ENCODE assay signal across 8 cellular contexts in genomic region chr17:44775838-44776621, GRCh38. TPM values are rescaled to one million over a fixed set of nuclear protein-coding genes. Genes with fewer than 3 reads are reported as not detected.
A peak's percentile ranks its signal among the peaks of the same experiment; 100 is the strongest.
DNase-seq lines count a peak whose midpoint lies in the region; ATAC-seq and FAIRE-seq lines count a peak whose summit lies in the region.

No MANE protein-coding gene starts in this region.

- peak overlapping the region in 2 of 3 donors; percentile 33 to 54 for H3K9ac ChIP-seq in skeletal muscle tissue (ENCODE audit: low read depth in 1 of 3, low read length in 3 of 3)

- H3K9me3 ChIP-seq in iPS DF 6.9 (ENCODE audit: control insufficient read depth, insufficient read depth, low read length) (no peaks in the 10 kb centered on the region), skeletal muscle tissue (ENCODE audit: control insufficient read depth in 3 of 3, low read length in 3 of 3) (no peaks in the 10 kb centered on the region)

- H3K36me3 ChIP-seq in iPS DF 6.9 (ENCODE audit: control insufficient read depth, insufficient read depth, low read length), result no peaks in the 10 kb centered on the region
- H3K36me3 ChIP-seq in skeletal muscle tissue (ENCODE audit: control insufficient read depth in 3 of 3, insufficient read depth in 3 of 3, low read length in 3 of 3), result no peaks in the 10 kb centered on the region

- no peaks in the 10 kb centered on the region for H3K36me3 Mint-ChIP-seq in activated T-helper 1 cell treated with anti-CD3 and anti-CD28 coated beads, Interleukin-12 subunit alpha, Interleukin-12 subunit beta, Interleukin-2, Interleukin-4 antibody, amounts not matched to agents 30 ng/mL and 10 ng/mL and 1 ng/mL, durations not matched to agents 14 hours and 24 hours and 36 hours (ENCODE audit: low read depth)

- peak overlapping the region; percentile 89 for H3K4me3 Mint-ChIP-seq in activated T-helper 1 cell treated with anti-CD3 and anti-CD28 coated beads, Interleukin-12 subunit alpha, Interleukin-12 subunit beta, Interleukin-2, Interleukin-4 antibody, amounts not matched to agents 30 ng/mL and 10 ng/mL and 1 ng/mL, durations not matched to agents 14 hours and 24 hours and 36 hours

- no peaks in the 10 kb centered on the region for H3K4me1 Mint-ChIP-seq in activated T-helper 1 cell treated with anti-CD3 and anti-CD28 coated beads, Interleukin-12 subunit alpha, Interleukin-12 subunit beta, Interleukin-2, Interleukin-4 antibody, amounts not matched to agents 30 ng/mL and 10 ng/mL and 1 ng/mL, durations not matched to agents 14 hours and 24 hours and 36 hours (ENCODE audit: low read depth)

- intact Hi-C loops in activated T-helper 1 cell treated with anti-CD3 and anti-CD28 coated beads, Interleukin-12 subunit alpha, Interleukin-12 subunit beta, Interleukin-2, Interleukin-4 antibody, amounts not matched to agents 30 ng/mL and 10 ng/mL and 1 ng/mL, durations not matched to agents 14 hours and 24 hours and 36 hours (cut with micrococcal nuclease), result loop anchor here (1.0 to 10.0 kb wide), 9 partner anchors 68 to 359 kb away; partner anchors contain the start of genes ACBD4, C1QL1, CCDC43 and DBF4B

- H3K4me1 ChIP-seq in iPS DF 6.9 (ENCODE audit: control insufficient read depth, insufficient read depth, low read length) (peaks cover 5% of the 10 kb centered on the region), skeletal muscle tissue (ENCODE audit: control insufficient read depth in 3 of 3, insufficient read depth in 3 of 3, low read length in 3 of 3) (peaks cover 17 to 28% (median 20%) of the 10 kb centered on the region in 3 donors)

- H3K9me3 Mint-ChIP-seq in activated T-helper 1 cell treated with anti-CD3 and anti-CD28 coated beads, Interleukin-12 subunit alpha, Interleukin-12 subunit beta, Interleukin-2, Interleukin-4 antibody, amounts not matched to agents 30 ng/mL and 10 ng/mL and 1 ng/mL, durations not matched to agents 14 hours and 24 hours and 36 hours, result no peaks in the 10 kb centered on the region

- H3K27me3 ChIP-seq in iPS DF 6.9 (ENCODE audit: control insufficient read depth, insufficient read depth, low read length), result peaks cover 4% of the 10 kb centered on the region; the same call in 1 of the 2 replicates
- H3K27me3 ChIP-seq in skeletal muscle tissue (ENCODE audit: control insufficient read depth in 3 of 3, insufficient read depth in 3 of 3, low read length in 3 of 3), result peaks cover 12 to 32% (median 19%) of the 10 kb centered on the region in 3 donors

- no peak for FAIRE-seq in GM19239 (lab: Jason Lieb, UNC)

- no peak overlapping the region for H3K27ac Mint-ChIP-seq in activated T-helper 1 cell treated with anti-CD3 and anti-CD28 coated beads, Interleukin-12 subunit alpha, Interleukin-12 subunit beta, Interleukin-2, Interleukin-4 antibody, amounts not matched to agents 30 ng/mL and 10 ng/mL and 1 ng/mL, durations not matched to agents 14 hours and 24 hours and 36 hours

- H3K27ac ChIP-seq in iPS DF 6.9 (ENCODE audit: low read length) (no peak overlapping the region), skeletal muscle tissue (ENCODE audit: low read depth, low read length) (no peak overlapping the region)

- peaks cover 11% of the 10 kb centered on the region for H3K27me3 Mint-ChIP-seq in activated T-helper 1 cell treated with anti-CD3 and anti-CD28 coated beads, Interleukin-12 subunit alpha, Interleukin-12 subunit beta, Interleukin-2, Interleukin-4 antibody, amounts not matched to agents 30 ng/mL and 10 ng/mL and 1 ng/mL, durations not matched to agents 14 hours and 24 hours and 36 hours (ENCODE audit: insufficient read depth)

- H3K4me3 ChIP-seq in iPS DF 6.9 (ENCODE audit: low read length) (peak overlapping the region; percentile 45), skeletal muscle tissue (ENCODE audit: low read length in 3 of 3) (peak overlapping the region; percentile 46 to 76 (median 54))

- no CpG with 5 or more reads among the region's 43 CpGs for WGBS in iPS DF 6.9 (ENCODE audit: insufficient coverage, insufficient read length)

- peak; percentile 14 for ATAC-seq in HG03521 (IDR thresholded peaks at IDR 0.05; ENCODE audit: unreplicated experiment)

- DNase-seq in NCI-H2029 (lab: John Stamatoyannopoulos, UW), result peak; percentile 47
- no peak for DNase-seq in NCI-H2029 treated with DMSO at 0.1 percent for 48 hours (lab: John Stamatoyannopoulos, UW)
- no peak for DNase-seq in activated T-helper 1 cell treated with anti-CD3 and anti-CD28 coated beads, Interleukin-12 subunit alpha, Interleukin-12 subunit beta, Interleukin-2, Interleukin-4 antibody, amounts not matched to agents 30 ng/mL and 10 ng/mL and 1 ng/mL, durations not matched to agents 14 hours and 24 hours and 36 hours (ENCODE audit: low spot score)
- no peak for DNase-seq in iPS DF 6.9 (ENCODE audit: low read depth, low spot score)
- DNase-seq in iPS-NIHi7 (ENCODE audit: extremely low spot score), result no peak
- no peak for DNase-seq in GM19239 (ENCODE audit: insufficient read length, low spot score)

RNA-seq across cellular contexts. Expression of gene ADAM11, which starts 17.2 kb away (rescaled TPM):
- total RNA-seq in activated T-helper 1 cell treated with anti-CD3 and anti-CD28 coated beads, Interleukin-12 subunit alpha, Interleukin-12 subunit beta, Interleukin-2, Interleukin-4 antibody, amounts not matched to agents 30 ng/mL and 10 ng/mL and 1 ng/mL, durations not matched to agents 14 hours and 24 hours and 36 hours, result 0.32 and 0.52 TPM in 2 replicates
- total RNA-seq in skeletal muscle tissue, result 0.52 TPM

RNA-seq across cellular contexts. Expression of gene GJC1, which starts 54.1 kb away (rescaled TPM):
- total RNA-seq in activated T-helper 1 cell treated with anti-CD3 and anti-CD28 coated beads, Interleukin-12 subunit alpha, Interleukin-12 subunit beta, Interleukin-2, Interleukin-4 antibody, amounts not matched to agents 30 ng/mL and 10 ng/mL and 1 ng/mL, durations not matched to agents 14 hours and 24 hours and 36 hours, result 4.7 and 5.7 TPM in 2 replicates
- 24.5 TPM for total RNA-seq in skeletal muscle tissue
